In the genomic region with DNA sequence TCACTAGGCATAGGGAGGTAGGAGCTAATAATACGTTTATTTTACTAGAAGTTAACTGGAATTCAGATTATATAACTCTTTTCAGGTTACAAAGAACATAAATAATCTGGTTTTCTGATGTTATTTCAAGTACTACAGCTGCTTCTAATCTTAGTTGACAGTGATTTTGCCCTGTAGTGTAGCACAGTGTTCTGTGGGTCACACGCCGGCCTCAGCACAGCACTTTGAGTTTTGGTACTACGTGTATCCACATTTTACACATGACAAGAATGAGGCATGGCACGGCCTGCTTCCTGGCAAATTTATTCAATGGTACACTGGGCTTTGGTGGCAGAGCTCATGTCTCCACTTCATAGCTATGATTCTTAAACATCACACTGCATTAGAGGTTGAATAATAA, we compare ENCODE assay signal across 8 cellular contexts. TPM values are rescaled to one million over a fixed set of nuclear protein-coding genes. Genes with fewer than 3 reads are reported as not detected.
DNase-seq lines count a peak whose midpoint lies in the region; ATAC-seq and TF ChIP-seq lines count a peak whose summit lies in the region.

No MANE protein-coding gene starts in this region.

- TF ChIP-seq POLR2A in upper lobe of left lung (IDR thresholded peaks at IDR 0.05), result no peak

- H3K9me3 ChIP-seq in upper lobe of left lung (no peaks in the 10 kb centered on the region), aorta (ENCODE audit: control insufficient read depth, low read length) (no peaks in the 10 kb centered on the region)

- no peak for DNase-seq in activated T-cell treated with anti-CD3 and anti-CD28 coated beads, Interleukin-2, amount 50 U/mL, for 4 hours
- DNase-seq in activated T-cell treated with anti-CD3 and anti-CD28 coated beads for 4 hours (no peak), cardiac fibroblast (ENCODE audit: low read depth in 2 of 2) (peak; percentile 26 to 33), lung microvascular endothelial cell (ENCODE audit: low read depth in 2 of 2) (peak; percentile 8 to 21), upper lobe of left lung (no peak), SKM-1 treated with dmso at 0.1 percent for 144 hours (lab: John Stamatoyannopoulos, UW; ENCODE audit: unreplicated experiment) (no peak), aorta (no peak)
- DNase-seq in activated naive CD4-positive, alpha-beta T cell treated with Interleukin-2 at 50 U/mL for 16 hours, result no peak

- WGBS in upper lobe of left lung, 2 donors, result 49 to 54% methylated on average over 5 of the region's 5 CpGs
- 10 to 17% methylated on average over 5 of the region's 5 CpGs for WGBS in aorta, 2 donors

- peak overlapping the region; percentile 85 for H3K4me3 Mint-ChIP-seq in activated T-cell treated with anti-CD3 and anti-CD28 coated beads, Interleukin-2, amount 50 U/mL, for 4 hours

- TF ChIP-seq CTCF in cardiac fibroblast (IDR thresholded peaks at IDR 0.05; ENCODE audit: low read depth, low read length) (no peak), upper lobe of left lung (IDR thresholded peaks at IDR 0.05) (no peak)

- H3K4me3 ChIP-seq in cardiac fibroblast (replicated peaks in 1 of 2; ENCODE audit: low read depth in 2 of 2, low read length in 2 of 2) (peak overlapping the region; percentile 64 to 74), upper lobe of left lung (peak overlapping the region in 3 of 4 donors; percentile 49 to 79 (median 58)), aorta (ENCODE audit: low read length in 2 of 2) (peak overlapping the region in 1 of 2 donors; percentile 85)

- peaks cover 10 to 20% (median 14%) of the 10 kb centered on the region in 4 donors for H3K4me1 ChIP-seq in upper lobe of left lung
- H3K4me1 ChIP-seq in aorta (ENCODE audit: control insufficient read depth in 1 of 2, insufficient read depth in 2 of 2, low read length in 2 of 2), result peaks cover 0 to 4% of the 10 kb centered on the region in 2 donors

- no peaks in the 10 kb centered on the region for H3K27me3 Mint-ChIP-seq in activated T-cell treated with anti-CD3 and anti-CD28 coated beads, Interleukin-2, amount 50 U/mL, for 4 hours (ENCODE audit: low read depth)

- H3K27ac ChIP-seq in upper lobe of left lung (peak overlapping the region; percentile 83 to 96 (median 86)), aorta (ENCODE audit: low read depth in 1 of 2, low read length in 2 of 2) (no peak overlapping the region)

- H3K4me1 Mint-ChIP-seq in activated T-cell treated with anti-CD3 and anti-CD28 coated beads, Interleukin-2, amount 50 U/mL, for 4 hours (ENCODE audit: low read depth), result peaks cover 35% of the 10 kb centered on the region

- intact Hi-C loops in aorta (cut with DNase I), result no loop called here

- H3K9me3 Mint-ChIP-seq in activated T-cell treated with anti-CD3 and anti-CD28 coated beads, Interleukin-2, amount 50 U/mL, for 4 hours, result no peaks in the 10 kb centered on the region

- no peak for ATAC-seq in activated T-cell treated with anti-CD3 and anti-CD28 coated beads, Interleukin-2, amount 50 U/mL, for 4 hours
- ATAC-seq in upper lobe of left lung (ENCODE audit: low FRiP score in 2 of 2), result no peak
- no peak for ATAC-seq in aorta (ENCODE audit: low FRiP score)

- H3K36me3 Mint-ChIP-seq in activated T-cell treated with anti-CD3 and anti-CD28 coated beads, Interleukin-2, amount 50 U/mL, for 4 hours (ENCODE audit: insufficient read depth), result peaks cover 1% of the 10 kb centered on the region

- no peak for TF ChIP-seq EP300 in upper lobe of left lung (IDR thresholded peaks at IDR 0.05)

- H3K36me3 ChIP-seq in upper lobe of left lung, result no peaks in the 10 kb centered on the region
- no peaks in the 10 kb centered on the region for H3K36me3 ChIP-seq in aorta (ENCODE audit: control insufficient read depth in 1 of 2, insufficient read depth in 2 of 2, low read length in 1 of 2)

- H3K27me3 ChIP-seq in upper lobe of left lung, result no peaks in the 10 kb centered on the region
- H3K27me3 ChIP-seq in aorta (ENCODE audit: control insufficient read depth in 1 of 2, insufficient read depth in 2 of 2, low read length in 1 of 2), result no peaks in the 10 kb centered on the region

RNA-seq across cellular contexts. Expression of a gene that starts 1.1 kb away (rescaled TPM):
- total RNA-seq in activated T-cell treated with anti-CD3 and anti-CD28 coated beads, Interleukin-2, amount 50 U/mL, for 4 hours, result under 1 TPM in 1 of 3 donors, not detected in 2; 0.28 TPM
- total RNA-seq in lung microvascular endothelial cell (1.4 and 1.7 TPM in 2 replicates), upper lobe of left lung (10 to 100 TPM in 2 of 6 donors, 1 to 10 TPM in 4; 3.8 to 26.2 (median 8.5) TPM), aorta (10 to 100 TPM in 1 of 2 donors, 1 to 10 TPM in 1; 5.6 to 17.9 TPM)
- polyA plus RNA-seq in aorta, result 1 to 10 TPM; 3.9 to 6.7 TPM

Comparison
In these comparisons a context has a peak if more than half of its experiments do, and no peak if none do; other contexts are left out.
1. DNase-seq: peak in cardiac fibroblast (2 of 2) and lung microvascular endothelial cell (2 of 2); none in activated T-cell treated with anti-CD3 and anti-CD28 coated beads, Interleukin-2, amount 50 U/mL, for 4 hours (single experiment), activated T-cell treated with anti-CD3 and anti-CD28 coated beads for 4 hours (single experiment), upper lobe of left lung (0 of 2), SKM-1 treated with dmso at 0.1 percent for 144 hours (single experiment), aorta (0 of 2) and activated naive CD4-positive, alpha-beta T cell treated with Interleukin-2 at 50 U/mL for 16 hours (single experiment).
2. H3K27ac ChIP-seq: peak in upper lobe of left lung (4 of 4); none in aorta (0 of 2).